13 cellular contexts compared by ENCODE assay signal in genomic region chr6:18215436-18215835, GRCh38. TPM values are rescaled to one million over a fixed set of nuclear protein-coding genes. Genes with fewer than 3 reads are reported as not detected.
A peak's percentile ranks its signal among the peaks of the same experiment; 100 is the strongest.
DNase-seq lines count a peak whose midpoint lies in the region; ATAC-seq and TF ChIP-seq lines count a peak whose summit lies in the region.
"Had no signal": no experiment of that assay in that cellular context is flagged by ENCODE, and none has a peak within 500 bp of the region (broad histone marks: within the 10 kb centered on the region; RNA-seq: fewer than 3 reads in every experiment).

No MANE protein-coding gene starts in this region.

- H3K9me3 ChIP-seq in BLaER1 treated with 17β-estradiol and CSF1 and Interleukin-3, amounts not matched to agents 10 nM and 100 nM (replicated peaks in 1 of 11) = peaks cover 0 to 9% (median 0%) of the 10 kb centered on the region in 11 experiments; a peak in 2 of 22 replicates

- H3K9ac ChIP-seq in BLaER1 treated with 17β-estradiol and CSF1 and Interleukin-3, amounts not matched to agents 10 nM and 100 nM = peak overlapping the region in 10 of 11 experiments; percentile 13 to 76 (median 52); a peak in 16 of 22 replicates

- peaks cover 37 to 46% (median 40%) of the 10 kb centered on the region in 10 experiments for H3K4me1 ChIP-seq in BLaER1 treated with 17β-estradiol and CSF1 and Interleukin-3, amounts not matched to agents 10 nM and 100 nM

- no peak for ATAC-seq in GM21737 (IDR thresholded peaks at IDR 0.05; ENCODE audit: unreplicated experiment)
- ATAC-seq: activated T-cell treated with anti-CD3 and anti-CD28 coated beads, Interleukin-2, amount 50 U/mL, for 4 hours had no signal

- no peaks in the 10 kb centered on the region for H4K20me1 ChIP-seq in BLaER1 treated with 17β-estradiol and CSF1 and Interleukin-3, amounts not matched to agents 10 nM and 100 nM

- peak; percentile 60 to 66 for DNase-seq in Kasumi-1 (lab: John Stamatoyannopoulos, UW)
- DNase-seq in SK-N-DZ (ENCODE audit: low spot score) = peak; percentile 74
- DNase-seq in germinal center (ENCODE audit: low spot score) = peak; percentile 38
- DNase-seq in SW480 (ENCODE audit: low spot score) = no peak
- DNase-seq in C1 segment of cervical spinal cord (lab: John Stamatoyannopoulos, UW) = no peak
- DNase-seq in RWPE1 (ENCODE audit: low spot score) = no peak
- DNase-seq: activated T-cell treated with anti-CD3 and anti-CD28 coated beads, Interleukin-2, amount 50 U/mL, for 4 hours; effector CD8-positive, alpha-beta T cell; NCI-H2029 treated with DMSO at 0.1 percent for 48 hours; NCI-H69; T-helper 9 cell had no signal

- H3K27ac ChIP-seq in BLaER1 treated with 17β-estradiol and CSF1 and Interleukin-3, amounts not matched to agents 10 nM and 100 nM = peak overlapping the region in 10 of 11 experiments; percentile 9 to 80 (median 72); a peak in 19 of 22 replicates
- H3K27ac ChIP-seq in RWPE1 = no peak overlapping the region; the same call in 1 of the 2 replicates

- H3K4me2 ChIP-seq in BLaER1 treated with 17β-estradiol and CSF1 and Interleukin-3, amounts not matched to agents 10 nM and 100 nM = peak overlapping the region; percentile 75 to 97 (median 86)

- CTCF ChIA-PET in RWPE1 (lab: Yijun Ruan, JAX) = no interaction called here

- POLR2A ChIA-PET in RWPE1 (lab: Yijun Ruan, JAX; ENCODE audit: low non-redundant PET) = no interaction called here

- peaks cover 20 to 64% (median 46%) of the 10 kb centered on the region in 11 experiments for H3K36me3 ChIP-seq in BLaER1 treated with 17β-estradiol and CSF1 and Interleukin-3, amounts not matched to agents 10 nM and 100 nM

- peak overlapping the region in 7 of 10 experiments; percentile 24 to 47 (median 36); a peak in 12 of 20 replicates for H3K4me3 ChIP-seq in BLaER1 treated with 17β-estradiol and CSF1 and Interleukin-3, amounts not matched to agents 10 nM and 100 nM

- H3K27me3 ChIP-seq in BLaER1 treated with 17β-estradiol and CSF1 and Interleukin-3, amounts not matched to agents 10 nM and 100 nM = no peaks in the 10 kb centered on the region

- no peak for TF ChIP-seq CTCF in RWPE1 (conservative IDR thresholded peaks at IDR 0.05; ENCODE audit: low read depth)

RNA-seq across cellular contexts. Expression of gene DEK, which starts 48.9 kb away (rescaled TPM):
- polyA plus RNA-seq in SK-N-DZ (2014; cell fraction: cytosol; rRNA removed) = 247 and 266 TPM in 2 replicates
- polyA plus RNA-seq in SK-N-DZ (2014; cell fraction: nucleus; rRNA removed) = 171 and 207 TPM in 2 replicates

Comparison
In these comparisons a context has a peak if more than half of its experiments do, and no peak if none do; other contexts are left out.
1. DNase-seq: peak in Kasumi-1 (2 of 2), SK-N-DZ (single experiment) and germinal center (single experiment); none in SW480 (single experiment), C1 segment of cervical spinal cord (0 of 14) and RWPE1 (single experiment).